Comparison of ENCODE assay signal across 8 cellular contexts in genomic region chr2:241355983-241356870, GRCh38. TPM values are rescaled to one million over a fixed set of nuclear protein-coding genes. Genes with fewer than 3 reads are reported as not detected.
DNase-seq lines count a peak whose midpoint lies in the region; ATAC-seq and TF ChIP-seq lines count a peak whose summit lies in the region.

TSS of gene FARP2 (plus strand) at chr2:241356285. CDS start at chr2:241373108, 16,823 bp downstream.

- H3K27ac ChIP-seq in heart right ventricle: peak within 1 kb of the TSS; percentile 67 to 92 (median 90)

- no peaks in the 10 kb centered on the region for H3K9me3 ChIP-seq in heart right ventricle

- TF ChIP-seq CTCF in heart right ventricle (IDR thresholded peaks at IDR 0.05): peak in 3 of 9 donors; percentile 4 to 20 (median 18)
- TF ChIP-seq CTCF in type B pancreatic cell (conservative IDR thresholded peaks at IDR 0.05): no peak

- no peaks in the 10 kb centered on the region for H3K27me3 ChIP-seq in heart right ventricle

- H3K4me1 Mint-ChIP-seq in type B pancreatic cell (ENCODE audit: unreplicated experiment): peaks cover 42% of the 10 kb centered on the region

- peak within 1 kb of the TSS; percentile 89 for H3K4me3 Mint-ChIP-seq in type B pancreatic cell

- H3K36me3 Mint-ChIP-seq in type B pancreatic cell: peaks cover 4% of the 10 kb centered on the region

- peaks cover 0 to 37% (median 25%) of the 10 kb centered on the region in 9 donors for H3K36me3 ChIP-seq in heart right ventricle

- H3K27me3 Mint-ChIP-seq in type B pancreatic cell: no peaks in the 10 kb centered on the region

- H3K9me3 Mint-ChIP-seq in type B pancreatic cell: no peaks in the 10 kb centered on the region

- peak; percentile 79 for ATAC-seq in GM18498 (IDR thresholded peaks at IDR 0.05; ENCODE audit: unreplicated experiment)
- peak; percentile 87 for ATAC-seq in HG02885 (IDR thresholded peaks at IDR 0.05; ENCODE audit: poor library complexity, unreplicated experiment)
- peak; percentile 92 to 97 (median 94) for ATAC-seq in heart right ventricle

- peak within 1 kb of the TSS; percentile 84 for H3K27ac Mint-ChIP-seq in type B pancreatic cell

- peak; percentile 98 for DNase-seq in NCI-H1694 (lab: John Stamatoyannopoulos, UW)
- peak; percentile 97 for DNase-seq in amniotic epithelial cell (ENCODE audit: low read depth)
- DNase-seq in heart right ventricle: peak; percentile 99 to 100
- DNase-seq in posterior cingulate gyrus: peak; percentile 99 to 100 (median 99)
- peak; percentile 99 for DNase-seq in type B pancreatic cell (ENCODE audit: extremely low spot score, unreplicated experiment)

- peaks cover 2 to 38% (median 20%) of the 10 kb centered on the region in 9 donors for H3K4me1 ChIP-seq in heart right ventricle

- whole genome bisulfite sequencing in heart right ventricle, 2 donors: 0 to 1% methylated on average over 99 to 101 of the region's 101 CpGs

- intact Hi-C loops in T-helper 1 cell treated with Interleukin-12 subunit alpha and Interleukin-12 subunit beta and Interleukin-4 antibody, amounts not matched to agents 30 ng/mL and 1 ng/mL, for 36 hours (cut with micrococcal nuclease): loop anchor here (1.0 to 5.0 kb wide), 16 partner anchors 41 to 789 kb away; partner anchors contain the start of genes D2HGDH, DTYMK, HDLBP and ING5
- intact Hi-C loops in heart right ventricle (cut with DNase I) (loop anchor here in 1 of 10 donors (10.0 kb wide), 1 partner anchor 259 kb away; no protein-coding TSS in a partner anchor), posterior cingulate gyrus (cut with DNase I) (loop anchor here (5.0 kb wide), 1 partner anchor 39 kb away; the partner anchor contains the start of genes HDLBP and SEPTIN2)

- H3K4me3 ChIP-seq in heart right ventricle: peak within 1 kb of the TSS; percentile 73 to 95 (median 86)

RNA-seq across cellular contexts. Expression of gene FARP2, which starts in this region (rescaled TPM):
- total RNA-seq in T-helper 1 cell treated with Interleukin-12 subunit alpha and Interleukin-12 subunit beta and Interleukin-4 antibody, amounts not matched to agents 30 ng/mL and 1 ng/mL, for 36 hours: 20.5 and 21.5 TPM in 2 replicates
- total RNA-seq in heart right ventricle (10 to 100 TPM; 14.4 to 23.6 (median 19.4) TPM), type B pancreatic cell (ENCODE audit: low replicate concordance) (62.5 and 71.1 TPM in 2 replicates)
- polyA plus RNA-seq in heart right ventricle: 10 to 100 TPM in 1 of 2 donors, 1 to 10 TPM in 1; 7.1 to 10.5 TPM

Comparison
In these comparisons a context has a peak if more than half of its experiments do, and no peak if none do; other contexts are left out.
1. Peak in every context shown above with its lines: DNase-seq, ATAC-seq, H3K4me3 ChIP-seq and H3K27ac ChIP-seq.